ENCODE assay signal across 8 cellular contexts in the genomic region with DNA sequence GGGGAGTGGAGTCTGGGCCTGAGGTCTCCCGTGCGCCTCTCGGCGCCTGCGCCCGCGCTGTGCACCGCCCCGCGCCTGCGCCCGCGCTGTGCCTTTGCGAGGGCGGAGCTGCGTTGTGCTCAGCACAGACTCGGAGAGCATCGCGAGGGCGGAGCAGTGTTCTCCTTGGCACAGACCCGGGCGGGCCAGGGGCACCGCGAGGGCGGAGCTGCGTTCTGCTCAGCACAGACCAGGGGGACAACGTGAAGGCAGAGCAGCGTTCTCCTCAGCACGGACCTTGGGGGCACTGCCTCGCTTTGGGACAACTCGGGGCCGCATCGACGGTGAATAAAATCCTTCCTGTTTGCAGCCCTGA.
DNase-seq lines count a peak whose midpoint lies in the region; ATAC-seq and TF ChIP-seq lines count a peak whose summit lies in the region.
"Not testable (repeated sequence)": the region's sequence is repeated elsewhere in the genome, so short reads cannot be mapped to it uniquely, and the experiment has no call there.

No MANE protein-coding gene starts in this region.

- H3K36me3 ChIP-seq in CD8-positive, alpha-beta T cell (ENCODE audit: insufficient read depth, low read length): not testable (repeated sequence)

- not testable (repeated sequence) for H3K9me3 Mint-ChIP-seq in CD8-positive, alpha-beta T cell; activated naive CD8-positive, alpha-beta T cell treated with anti-CD3 and anti-CD28 coated beads, Interleukin-2, amount 50 U/mL, for 24 hours

- not testable (repeated sequence) for H3K4me1 Mint-ChIP-seq in CD8-positive, alpha-beta T cell (ENCODE audit: low read depth); activated naive CD8-positive, alpha-beta T cell treated with anti-CD3 and anti-CD28 coated beads, Interleukin-2, amount 50 U/mL, for 24 hours

- H3K27ac Mint-ChIP-seq in CD8-positive, alpha-beta T cell; activated naive CD8-positive, alpha-beta T cell treated with anti-CD3 and anti-CD28 coated beads, Interleukin-2, amount 50 U/mL, for 24 hours: not testable (repeated sequence)

- ATAC-seq in CD8-positive, alpha-beta T cell: peak; percentile 62
- peak; percentile 100 for ATAC-seq in GM19467 (IDR thresholded peaks at IDR 0.05; ENCODE audit: unreplicated experiment)
- peak; percentile 93 for ATAC-seq in HG02970 (IDR thresholded peaks at IDR 0.05; ENCODE audit: low FRiP score, unreplicated experiment)
- peak; percentile 73 for ATAC-seq in activated naive CD8-positive, alpha-beta T cell treated with anti-CD3 and anti-CD28 coated beads, Interleukin-2, amount 50 U/mL, for 24 hours

- CTCF ChIA-PET in CD8-positive, alpha-beta T cell (lab: Charles Lee): not testable (repeated sequence)

- not testable (repeated sequence) for H3K4me1 ChIP-seq in CD8-positive, alpha-beta T cell (ENCODE audit: insufficient read depth, low read length)

- H3K27ac ChIP-seq in CD8-positive, alpha-beta T cell (ENCODE audit: low read depth, low read length): not testable (repeated sequence)

- POLR2A ChIA-PET in CD8-positive, alpha-beta T cell (lab: Charles Lee): not testable (repeated sequence)

- H3K36me3 Mint-ChIP-seq in CD8-positive, alpha-beta T cell; activated naive CD8-positive, alpha-beta T cell treated with anti-CD3 and anti-CD28 coated beads, Interleukin-2, amount 50 U/mL, for 24 hours (ENCODE audit: low read depth): not testable (repeated sequence)

- H3K9me3 ChIP-seq in CD8-positive, alpha-beta T cell (ENCODE audit: low read length): not testable (repeated sequence)

- H3K27me3 Mint-ChIP-seq in CD8-positive, alpha-beta T cell (ENCODE audit: low read depth); activated naive CD8-positive, alpha-beta T cell treated with anti-CD3 and anti-CD28 coated beads, Interleukin-2, amount 50 U/mL, for 24 hours: not testable (repeated sequence)

- DNase-seq in CD8-positive, alpha-beta T cell; activated naive CD8-positive, alpha-beta T cell treated with anti-CD3 and anti-CD28 coated beads, Interleukin-2, amount 50 U/mL, for 24 hours; skeletal muscle cell (ENCODE audit: low read depth): not testable (repeated sequence)
- DNase-seq in NCI-H226: peak; percentile 11
- DNase-seq in fibroblast of mammary gland (ENCODE audit: low read depth): peak; percentile 27
- DNase-seq in lung microvascular endothelial cell (ENCODE audit: low read depth in 2 of 2): peak; percentile 18 to 48

- not testable (repeated sequence) for H3K4me3 ChIP-seq in CD8-positive, alpha-beta T cell (ENCODE audit: low read depth, low read length)
- H3K4me3 ChIP-seq in fibroblast of mammary gland (ENCODE audit: control insufficient read depth, low read depth, low read length) (peak overlapping the region; percentile 20), skeletal muscle cell (ENCODE audit: low read depth, low read length) (peak overlapping the region; percentile 39)

- not testable (repeated sequence) for H3K4me3 Mint-ChIP-seq in CD8-positive, alpha-beta T cell; activated naive CD8-positive, alpha-beta T cell treated with anti-CD3 and anti-CD28 coated beads, Interleukin-2, amount 50 U/mL, for 24 hours

- intact Hi-C loops in CD8-positive, alpha-beta T cell (cut with DNase I, micrococcal nuclease): not testable (repeated sequence)

- not testable (repeated sequence) for H3K27me3 ChIP-seq in CD8-positive, alpha-beta T cell (ENCODE audit: insufficient read depth, low read length)

- not testable (repeated sequence) for TF ChIP-seq CTCF in CD8-positive, alpha-beta T cell (IDR thresholded peaks at IDR 0.05); fibroblast of mammary gland (conservative IDR thresholded peaks at IDR 0.05; ENCODE audit: control insufficient read depth, insufficient read depth, low read depth, low read length)
